In genomic region chr19:38929929-38930775, GRCh38 we compare ENCODE assay signal across 8 cellular contexts. TPM values are rescaled to one million over a fixed set of nuclear protein-coding genes. Genes with fewer than 3 reads are reported as not detected.
DNase-seq lines count a peak whose midpoint lies in the region; ATAC-seq and TF ChIP-seq lines count a peak whose summit lies in the region.

A gene with protein sequence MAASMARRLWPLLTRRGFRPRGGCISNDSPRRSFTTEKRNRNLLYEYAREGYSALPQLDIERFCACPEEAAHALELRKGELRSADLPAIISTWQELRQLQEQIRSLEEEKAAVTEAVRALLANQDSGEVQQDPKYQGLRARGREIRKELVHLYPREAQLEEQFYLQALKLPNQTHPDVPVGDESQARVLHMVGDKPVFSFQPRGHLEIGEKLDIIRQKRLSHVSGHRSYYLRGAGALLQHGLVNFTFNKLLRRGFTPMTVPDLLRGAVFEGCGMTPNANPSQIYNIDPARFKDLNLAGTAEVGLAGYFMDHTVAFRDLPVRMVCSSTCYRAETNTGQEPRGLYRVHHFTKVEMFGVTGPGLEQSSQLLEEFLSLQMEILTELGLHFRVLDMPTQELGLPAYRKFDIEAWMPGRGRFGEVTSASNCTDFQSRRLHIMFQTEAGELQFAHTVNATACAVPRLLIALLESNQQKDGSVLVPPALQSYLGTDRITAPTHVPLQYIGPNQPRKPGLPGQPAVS (minus strand): TSS chr19:38930763. CDS start chr19:38930736, 27 bp downstream.

- TF ChIP-seq CTCF in PC-3 (conservative IDR thresholded peaks at IDR 0.05; ENCODE audit: low read depth, low read length), result peak; percentile 94

- H3F3A ChIP-seq in PC-3 (ENCODE audit: low read length, unreplicated experiment), result no peaks in the 10 kb centered on the region

- H3K79me2 ChIP-seq in PC-3 (ENCODE audit: low read length), result peaks cover 44% of the 10 kb centered on the region

- POLR2A ChIA-PET in PC-3 (lab: Charles Lee; ENCODE audit: unreplicated experiment), result interaction anchor here (0.7 to 1.0 kb wide), 4 partner anchors 79 to 311 kb away, joined by 3 to 5 read pairs (median 4); partner anchors contain the start of gene EIF3K

- TF ChIP-seq POLR2A in erythroblast (IDR thresholded peaks at IDR 0.05; ENCODE audit: low read length), result no peak

- H3K27me3 ChIP-seq in PC-3 (ENCODE audit: low read length) (no peaks in the 10 kb centered on the region), mucosa of rectum (ENCODE audit: control insufficient read depth in 2 of 2, insufficient read depth in 2 of 2, low read length in 2 of 2) (no peaks in the 10 kb centered on the region)

- in situ Hi-C loops in KBM-7 (cut with MboI; ENCODE audit: low pct_unique_long_range_greater_than_20kb, low sequenced_read_pairs), result no loop called here

- H3K9me2 ChIP-seq in PC-3 (replicated peaks; ENCODE audit: low read length), result no peaks in the 10 kb centered on the region

- H3K9me3 ChIP-seq in PC-3 (ENCODE audit: low read length) (no peaks in the 10 kb centered on the region), mucosa of rectum (ENCODE audit: control insufficient read depth in 2 of 2, low read length in 2 of 2) (no peaks in the 10 kb centered on the region)

- intact Hi-C loops in PC-3 (cut with micrococcal nuclease), result loop anchor here (1.0 to 10.0 kb wide), 3 partner anchors 31 to 385 kb away; partner anchors contain the start of genes NFKBIB and SIRT2

- peak within 1 kb of the TSS; percentile 93 for H3K9ac ChIP-seq in PC-3 (ENCODE audit: low read length)
- H3K9ac ChIP-seq in mucosa of rectum (ENCODE audit: low read depth in 1 of 2, low read length in 2 of 2), result peak within 1 kb of the TSS; percentile 95 to 98

- DNase-seq in DMS53 (lab: John Stamatoyannopoulos, UW), result peak; percentile 97
- peak; percentile 95 for DNase-seq in KBM-7
- peak; percentile 90 for DNase-seq in PC-3
- DNase-seq in activated T-cell treated with anti-CD3 and anti-CD28 coated beads, Interleukin-2, amount 50 U/mL, for 1 hour, result peak; percentile 98
- DNase-seq in erythroblast (lab: John Stamatoyannopoulos, UW), result peak; percentile 97 to 99
- peak; percentile 83 to 85 for DNase-seq in stimulated activated CD8-positive, alpha-beta memory T cell treated with anti-CD3 and anti-CD28 coated beads, Interleukin-7, amount 100 ng/mL, for 1 hour (ENCODE audit: low read depth in 2 of 2)

- peak within 1 kb of the TSS; percentile 83 for H3K27ac ChIP-seq in PC-3 (ENCODE audit: low read length)
- H3K27ac ChIP-seq in mucosa of rectum (ENCODE audit: low read depth in 2 of 2, low read length in 2 of 2), result peak within 1 kb of the TSS; percentile 87 to 92

- CTCF ChIA-PET in PC-3 (lab: Charles Lee), result interaction anchor here (0.6 to 1.4 kb wide), 7 partner anchors 22 to 386 kb away, joined by 3 to 7 read pairs (median 4); partner anchors contain the start of genes NFKBIB and SIRT2

- TSS peak; percentile 63 for BruUV-seq in PC-3 (replicated peaks; lab: Mats Ljungman, UMichigan)

- H4K20me1 ChIP-seq in PC-3 (ENCODE audit: low read length), result no peaks in the 10 kb centered on the region

- peak; percentile 62 for ATAC-seq in GM21723 (IDR thresholded peaks at IDR 0.05; ENCODE audit: unreplicated experiment)
- ATAC-seq in PC-3, result peak; percentile 60

- peak within 1 kb of the TSS; percentile 93 for H2AFZ ChIP-seq in PC-3 (ENCODE audit: low read length)

- H3K36me3 ChIP-seq in PC-3 (ENCODE audit: low read depth, low read length) (peaks cover 15% of the 10 kb centered on the region), mucosa of rectum (ENCODE audit: control insufficient read depth in 2 of 2, insufficient read depth in 2 of 2, low read length in 2 of 2) (peaks cover 11 to 19% of the 10 kb centered on the region in 2 donors)

- H3K4me3 ChIP-seq in PC-3 (ENCODE audit: low read length) (peak within 1 kb of the TSS; percentile 78), mucosa of rectum (ENCODE audit: low read length in 2 of 2) (peak within 1 kb of the TSS; percentile 96 to 99)

- H3K4me1 ChIP-seq in PC-3 (ENCODE audit: insufficient read depth, low read length) (no peaks in the 10 kb centered on the region; the same call in 1 of the 2 replicates), mucosa of rectum (ENCODE audit: control insufficient read depth in 2 of 2, insufficient read depth in 2 of 2, low read length in 2 of 2) (peaks cover 8 to 13% of the 10 kb centered on the region in 2 donors)

- H3K4me2 ChIP-seq in PC-3 (ENCODE audit: low read length), result peak within 1 kb of the TSS; percentile 98

RNA-seq across cellular contexts. Expression of the gene that starts here (rescaled TPM):
- total RNA-seq in PC-3 (2014; rRNA removed), result 26.7 and 28.3 TPM in 2 replicates

Comparison
In these comparisons a context has a peak if more than half of its experiments do, and no peak if none do; other contexts are left out.
1. Peak in every context shown above with its lines: DNase-seq, ATAC-seq, H3K4me3 ChIP-seq and H3K27ac ChIP-seq.